ENCODE assay signal across 1 cellular context in the genomic region with DNA sequence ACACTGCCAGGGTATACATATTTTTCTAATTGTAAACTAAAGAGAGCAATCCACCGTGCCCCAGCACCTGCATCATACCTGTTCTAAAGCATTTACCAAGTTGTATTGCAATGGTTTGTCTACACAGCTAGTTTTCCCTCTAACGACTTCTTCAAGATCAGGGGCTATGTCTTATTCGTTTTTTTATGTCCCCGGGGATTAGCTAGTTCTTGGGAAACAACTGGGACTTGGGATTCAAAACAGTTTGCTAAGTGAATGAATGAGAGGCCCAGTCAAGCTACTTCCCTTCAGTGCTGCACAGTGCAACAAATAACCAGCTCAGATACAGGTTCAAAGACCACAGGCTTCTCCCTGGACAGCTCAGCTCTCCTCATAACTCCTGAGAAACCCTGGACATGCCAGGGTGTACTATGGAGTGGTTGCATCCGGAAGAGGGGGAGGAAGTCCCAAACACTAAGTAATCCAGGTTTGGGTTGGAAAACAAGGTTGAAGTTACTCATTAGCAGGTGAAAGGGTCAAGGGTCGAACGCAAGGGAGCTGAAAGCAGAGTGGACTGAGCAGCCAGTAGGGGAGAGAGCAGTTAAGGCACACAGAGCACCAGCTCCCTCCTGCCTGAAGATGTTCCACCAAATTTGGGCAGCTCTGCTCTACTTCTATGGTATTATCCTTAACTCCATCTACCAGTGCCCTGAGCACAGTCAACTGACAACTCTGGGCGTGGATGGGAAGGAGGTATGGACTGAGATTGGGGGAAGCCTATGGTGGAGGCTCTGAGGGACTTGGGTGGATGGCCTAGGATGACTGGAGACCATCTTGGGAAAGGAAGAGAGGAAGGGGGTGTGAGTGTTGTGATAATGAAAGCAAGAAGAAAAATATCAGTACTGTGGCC.
A peak's percentile ranks its signal among the peaks of the same experiment; 100 is the strongest.
TF ChIP-seq lines count a peak whose summit lies in the region.

A gene (plus strand): TSS at position 546 of the 889 bp plus-strand sequence. CDS start 73 bp downstream, at position 619.

TF ChIP-seq in HepG2, 621 proteins besides CTCF, POLR2A, EP300 and RAD21 (continued from another document and continues in another):
- TF ChIP-seq, protein P1, sequence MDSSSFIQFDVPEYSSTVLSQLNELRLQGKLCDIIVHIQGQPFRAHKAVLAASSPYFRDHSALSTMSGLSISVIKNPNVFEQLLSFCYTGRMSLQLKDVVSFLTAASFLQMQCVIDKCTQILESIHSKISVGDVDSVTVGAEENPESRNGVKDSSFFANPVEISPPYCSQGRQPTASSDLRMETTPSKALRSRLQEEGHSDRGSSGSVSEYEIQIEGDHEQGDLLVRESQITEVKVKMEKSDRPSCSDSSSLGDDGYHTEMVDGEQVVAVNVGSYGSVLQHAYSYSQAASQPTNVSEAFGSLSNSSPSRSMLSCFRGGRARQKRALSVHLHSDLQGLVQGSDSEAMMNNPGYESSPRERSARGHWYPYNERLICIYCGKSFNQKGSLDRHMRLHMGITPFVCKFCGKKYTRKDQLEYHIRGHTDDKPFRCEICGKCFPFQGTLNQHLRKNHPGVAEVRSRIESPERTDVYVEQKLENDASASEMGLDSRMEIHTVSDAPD (CRISPR knock-in tag; IDR thresholded peaks at IDR 0.05): peak; percentile 95
- TF ChIP-seq ZNF589 (CRISPR knock-in tag; conservative IDR thresholded peaks at IDR 0.05) (peak; percentile 67), HES4 (CRISPR knock-in tag; IDR thresholded peaks at IDR 0.05; ENCODE audit: borderline replicate concordance) (no peak), BHLHE40 (IDR thresholded peaks at IDR 0.05; ENCODE audit: low read length) (peak; percentile 57; the same call in 1 of the 2 replicates), FOSL2 (CRISPR knock-in tag; IDR thresholded peaks at IDR 0.05) (peak; percentile 83), SRSF4 (IDR thresholded peaks at IDR 0.05; ENCODE audit: low read depth, low read length, poor library complexity, severe bottlenecking) (no peak), CREB1 (IDR thresholded peaks at IDR 0.05) (no peak), CREB1 (CRISPR knock-in tag; IDR thresholded peaks at IDR 0.05) (no peak), ZNF614 (CRISPR knock-in tag; IDR thresholded peaks at IDR 0.05; ENCODE audit: borderline replicate concordance) (peak; percentile 99), HCFC1 (IDR thresholded peaks at IDR 0.05; ENCODE audit: low read depth, low read length) (peak; percentile 46; the same call in 1 of the 2 replicates), TCF12 (IDR thresholded peaks at IDR 0.05) (no peak), TCF12 (CRISPR knock-in tag; IDR thresholded peaks at IDR 0.05) (no peak), HMGA1 (CRISPR knock-in tag; conservative IDR thresholded peaks at IDR 0.05) (no peak), HNRNPH1 (optimal IDR thresholded peaks at IDR 0.05; ENCODE audit: low read depth, low read length) (peak; percentile 80), CHCHD3 (CRISPR knock-in tag; IDR thresholded peaks at IDR 0.05) (no peak), ZNF264 (CRISPR knock-in tag; IDR thresholded peaks at IDR 0.05) (peak; percentile 97), ZNF780A (CRISPR knock-in tag; IDR thresholded peaks at IDR 0.05) (peak; percentile 73), ZNF256 (CRISPR knock-in tag; conservative IDR thresholded peaks at IDR 0.05) (peak; percentile 84; the same call in 1 of the 2 replicates), ZEB1 (IDR thresholded peaks at IDR 0.05; ENCODE audit: insufficient replicate concordance, low read depth) (no peak), SAP130 (CRISPR knock-in tag; IDR thresholded peaks at IDR 0.05; ENCODE audit: low read depth) (peak; percentile 99), AKAP8 (CRISPR knock-in tag; IDR thresholded peaks at IDR 0.05) (0 out of 2 replicates have a peak, but pooled peaks have one; percentile 74), ZNF432 (CRISPR knock-in tag; IDR thresholded peaks at IDR 0.05; ENCODE audit: borderline replicate concordance) (no peak), ZBTB42 (CRISPR knock-in tag; IDR thresholded peaks at IDR 0.05) (0 out of 2 replicates have a peak, but pooled peaks have one; percentile 70), ZFP36 (IDR thresholded peaks at IDR 0.05; ENCODE audit: borderline replicate concordance, low read depth, low read length, partially characterized antibody) (peak; percentile 24), ZNF652 (CRISPR knock-in tag; IDR thresholded peaks at IDR 0.05; ENCODE audit: borderline replicate concordance, low read depth) (peak; percentile 76; the same call in 1 of the 2 replicates), NONO (IDR thresholded peaks at IDR 0.05) (no peak), NONO (CRISPR knock-in tag; conservative IDR thresholded peaks at IDR 0.05) (peak; percentile 96), ZNF572 (CRISPR knock-in tag; IDR thresholded peaks at IDR 0.05) (peak; percentile 98)
- TF ChIP-seq, protein P2, sequence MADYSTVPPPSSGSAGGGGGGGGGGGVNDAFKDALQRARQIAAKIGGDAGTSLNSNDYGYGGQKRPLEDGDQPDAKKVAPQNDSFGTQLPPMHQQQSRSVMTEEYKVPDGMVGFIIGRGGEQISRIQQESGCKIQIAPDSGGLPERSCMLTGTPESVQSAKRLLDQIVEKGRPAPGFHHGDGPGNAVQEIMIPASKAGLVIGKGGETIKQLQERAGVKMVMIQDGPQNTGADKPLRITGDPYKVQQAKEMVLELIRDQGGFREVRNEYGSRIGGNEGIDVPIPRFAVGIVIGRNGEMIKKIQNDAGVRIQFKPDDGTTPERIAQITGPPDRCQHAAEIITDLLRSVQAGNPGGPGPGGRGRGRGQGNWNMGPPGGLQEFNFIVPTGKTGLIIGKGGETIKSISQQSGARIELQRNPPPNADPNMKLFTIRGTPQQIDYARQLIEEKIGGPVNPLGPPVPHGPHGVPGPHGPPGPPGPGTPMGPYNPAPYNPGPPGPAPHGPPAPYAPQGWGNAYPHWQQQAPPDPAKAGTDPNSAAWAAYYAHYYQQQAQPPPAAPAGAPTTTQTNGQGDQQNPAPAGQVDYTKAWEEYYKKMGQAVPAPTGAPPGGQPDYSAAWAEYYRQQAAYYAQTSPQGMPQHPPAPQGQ (CRISPR knock-in tag; IDR thresholded peaks at IDR 0.05; ENCODE audit: borderline replicate concordance): peak; percentile 85
- TF ChIP-seq, protein P3, sequence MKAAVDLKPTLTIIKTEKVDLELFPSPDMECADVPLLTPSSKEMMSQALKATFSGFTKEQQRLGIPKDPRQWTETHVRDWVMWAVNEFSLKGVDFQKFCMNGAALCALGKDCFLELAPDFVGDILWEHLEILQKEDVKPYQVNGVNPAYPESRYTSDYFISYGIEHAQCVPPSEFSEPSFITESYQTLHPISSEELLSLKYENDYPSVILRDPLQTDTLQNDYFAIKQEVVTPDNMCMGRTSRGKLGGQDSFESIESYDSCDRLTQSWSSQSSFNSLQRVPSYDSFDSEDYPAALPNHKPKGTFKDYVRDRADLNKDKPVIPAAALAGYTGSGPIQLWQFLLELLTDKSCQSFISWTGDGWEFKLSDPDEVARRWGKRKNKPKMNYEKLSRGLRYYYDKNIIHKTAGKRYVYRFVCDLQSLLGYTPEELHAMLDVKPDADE (CRISPR knock-in tag; IDR thresholded peaks at IDR 0.05): peak; percentile 57; the same call in 1 of the 2 replicates
- TF ChIP-seq, protein P4, sequence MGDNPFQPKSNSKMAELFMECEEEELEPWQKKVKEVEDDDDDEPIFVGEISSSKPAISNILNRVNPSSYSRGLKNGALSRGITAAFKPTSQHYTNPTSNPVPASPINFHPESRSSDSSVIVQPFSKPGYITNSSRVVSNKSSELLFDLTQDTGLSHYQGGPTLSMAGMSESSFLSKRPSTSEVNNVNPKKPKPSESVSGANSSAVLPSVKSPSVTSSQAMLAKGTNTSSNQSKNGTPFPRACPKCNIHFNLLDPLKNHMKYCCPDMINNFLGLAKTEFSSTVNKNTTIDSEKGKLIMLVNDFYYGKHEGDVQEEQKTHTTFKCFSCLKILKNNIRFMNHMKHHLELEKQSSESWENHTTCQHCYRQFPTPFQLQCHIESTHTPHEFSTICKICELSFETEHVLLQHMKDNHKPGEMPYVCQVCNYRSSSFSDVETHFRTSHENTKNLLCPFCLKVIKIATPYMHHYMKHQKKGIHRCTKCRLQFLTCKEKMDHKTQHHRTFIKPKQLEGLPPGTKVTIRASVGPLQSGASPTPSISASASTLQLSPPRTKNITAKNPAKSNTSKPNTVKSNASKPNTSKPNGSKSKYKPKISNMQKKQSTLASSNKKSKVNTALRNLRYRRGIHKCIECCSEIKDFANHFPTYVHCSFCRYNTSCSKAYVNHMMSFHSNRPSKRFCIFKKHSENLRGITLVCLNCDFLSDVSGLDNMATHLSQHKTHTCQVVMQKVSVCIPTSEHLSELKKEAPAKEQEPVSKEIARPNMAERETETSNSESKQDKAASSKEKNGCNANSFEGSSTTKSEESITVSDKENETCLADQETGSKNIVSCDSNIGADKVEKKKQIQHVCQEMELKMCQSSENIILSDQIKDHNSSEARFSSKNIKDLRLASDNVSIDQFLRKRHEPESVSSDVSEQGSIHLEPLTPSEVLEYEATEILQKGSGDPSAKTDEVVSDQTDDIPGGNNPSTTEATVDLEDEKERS (CRISPR knock-in tag; IDR thresholded peaks at IDR 0.05): peak; percentile 87
- TF ChIP-seq, protein P5, sequence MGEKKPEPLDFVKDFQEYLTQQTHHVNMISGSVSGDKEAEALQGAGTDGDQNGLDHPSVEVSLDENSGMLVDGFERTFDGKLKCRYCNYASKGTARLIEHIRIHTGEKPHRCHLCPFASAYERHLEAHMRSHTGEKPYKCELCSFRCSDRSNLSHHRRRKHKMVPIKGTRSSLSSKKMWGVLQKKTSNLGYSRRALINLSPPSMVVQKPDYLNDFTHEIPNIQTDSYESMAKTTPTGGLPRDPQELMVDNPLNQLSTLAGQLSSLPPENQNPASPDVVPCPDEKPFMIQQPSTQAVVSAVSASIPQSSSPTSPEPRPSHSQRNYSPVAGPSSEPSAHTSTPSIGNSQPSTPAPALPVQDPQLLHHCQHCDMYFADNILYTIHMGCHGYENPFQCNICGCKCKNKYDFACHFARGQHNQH (CRISPR knock-in tag; IDR thresholded peaks at IDR 0.05): peak; percentile 98
- TF ChIP-seq, protein P6, sequence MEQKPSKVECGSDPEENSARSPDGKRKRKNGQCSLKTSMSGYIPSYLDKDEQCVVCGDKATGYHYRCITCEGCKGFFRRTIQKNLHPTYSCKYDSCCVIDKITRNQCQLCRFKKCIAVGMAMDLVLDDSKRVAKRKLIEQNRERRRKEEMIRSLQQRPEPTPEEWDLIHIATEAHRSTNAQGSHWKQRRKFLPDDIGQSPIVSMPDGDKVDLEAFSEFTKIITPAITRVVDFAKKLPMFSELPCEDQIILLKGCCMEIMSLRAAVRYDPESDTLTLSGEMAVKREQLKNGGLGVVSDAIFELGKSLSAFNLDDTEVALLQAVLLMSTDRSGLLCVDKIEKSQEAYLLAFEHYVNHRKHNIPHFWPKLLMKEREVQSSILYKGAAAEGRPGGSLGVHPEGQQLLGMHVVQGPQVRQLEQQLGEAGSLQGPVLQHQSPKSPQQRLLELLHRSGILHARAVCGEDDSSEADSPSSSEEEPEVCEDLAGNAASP (CRISPR knock-in tag; IDR thresholded peaks at IDR 0.05; ENCODE audit: borderline replicate concordance): peak; percentile 80; the same call in 1 of the 2 replicates
- TF ChIP-seq, protein P7, sequence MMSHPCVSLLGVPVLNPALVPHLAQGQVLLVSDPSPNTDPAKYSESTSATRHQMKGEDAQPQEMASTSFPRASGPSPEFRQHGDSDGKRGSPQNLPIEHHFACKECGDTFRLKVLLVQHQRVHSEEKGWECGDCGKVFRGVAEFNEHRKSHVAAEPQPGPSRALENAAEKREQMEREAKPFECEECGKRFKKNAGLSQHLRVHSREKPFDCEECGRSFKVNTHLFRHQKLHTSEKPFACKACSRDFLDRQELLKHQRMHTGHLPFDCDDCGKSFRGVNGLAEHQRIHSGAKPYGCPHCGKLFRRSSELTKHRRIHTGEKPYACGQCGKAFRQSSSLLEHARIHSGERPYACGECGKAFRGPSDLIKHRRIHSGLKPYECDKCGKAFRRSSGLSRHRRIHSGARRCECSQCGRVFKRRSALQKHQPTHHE (CRISPR knock-in tag; IDR thresholded peaks at IDR 0.05; ENCODE audit: borderline replicate concordance): peak; percentile 97
- TF ChIP-seq, protein P8, sequence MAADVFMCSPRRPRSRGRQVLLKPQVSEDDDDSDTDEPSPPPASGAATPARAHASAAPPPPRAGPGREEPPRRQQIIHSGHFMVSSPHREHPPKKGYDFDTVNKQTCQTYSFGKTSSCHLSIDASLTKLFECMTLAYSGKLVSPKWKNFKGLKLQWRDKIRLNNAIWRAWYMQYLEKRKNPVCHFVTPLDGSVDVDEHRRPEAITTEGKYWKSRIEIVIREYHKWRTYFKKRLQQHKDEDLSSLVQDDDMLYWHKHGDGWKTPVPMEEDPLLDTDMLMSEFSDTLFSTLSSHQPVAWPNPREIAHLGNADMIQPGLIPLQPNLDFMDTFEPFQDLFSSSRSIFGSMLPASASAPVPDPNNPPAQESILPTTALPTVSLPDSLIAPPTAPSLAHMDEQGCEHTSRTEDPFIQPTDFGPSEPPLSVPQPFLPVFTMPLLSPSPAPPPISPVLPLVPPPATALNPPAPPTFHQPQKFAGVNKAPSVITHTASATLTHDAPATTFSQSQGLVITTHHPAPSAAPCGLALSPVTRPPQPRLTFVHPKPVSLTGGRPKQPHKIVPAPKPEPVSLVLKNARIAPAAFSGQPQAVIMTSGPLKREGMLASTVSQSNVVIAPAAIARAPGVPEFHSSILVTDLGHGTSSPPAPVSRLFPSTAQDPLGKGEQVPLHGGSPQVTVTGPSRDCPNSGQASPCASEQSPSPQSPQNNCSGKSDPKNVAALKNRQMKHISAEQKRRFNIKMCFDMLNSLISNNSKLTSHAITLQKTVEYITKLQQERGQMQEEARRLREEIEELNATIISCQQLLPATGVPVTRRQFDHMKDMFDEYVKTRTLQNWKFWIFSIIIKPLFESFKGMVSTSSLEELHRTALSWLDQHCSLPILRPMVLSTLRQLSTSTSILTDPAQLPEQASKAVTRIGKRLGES (CRISPR knock-in tag; IDR thresholded peaks at IDR 0.05; ENCODE audit: borderline replicate concordance): peak; percentile 62; the same call in 1 of the 2 replicates
- TF ChIP-seq, protein P9, sequence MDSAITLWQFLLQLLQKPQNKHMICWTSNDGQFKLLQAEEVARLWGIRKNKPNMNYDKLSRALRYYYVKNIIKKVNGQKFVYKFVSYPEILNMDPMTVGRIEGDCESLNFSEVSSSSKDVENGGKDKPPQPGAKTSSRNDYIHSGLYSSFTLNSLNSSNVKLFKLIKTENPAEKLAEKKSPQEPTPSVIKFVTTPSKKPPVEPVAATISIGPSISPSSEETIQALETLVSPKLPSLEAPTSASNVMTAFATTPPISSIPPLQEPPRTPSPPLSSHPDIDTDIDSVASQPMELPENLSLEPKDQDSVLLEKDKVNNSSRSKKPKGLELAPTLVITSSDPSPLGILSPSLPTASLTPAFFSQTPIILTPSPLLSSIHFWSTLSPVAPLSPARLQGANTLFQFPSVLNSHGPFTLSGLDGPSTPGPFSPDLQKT (CRISPR knock-in tag; IDR thresholded peaks at IDR 0.05; ENCODE audit: borderline replicate concordance): no peak
- TF ChIP-seq, protein P10, sequence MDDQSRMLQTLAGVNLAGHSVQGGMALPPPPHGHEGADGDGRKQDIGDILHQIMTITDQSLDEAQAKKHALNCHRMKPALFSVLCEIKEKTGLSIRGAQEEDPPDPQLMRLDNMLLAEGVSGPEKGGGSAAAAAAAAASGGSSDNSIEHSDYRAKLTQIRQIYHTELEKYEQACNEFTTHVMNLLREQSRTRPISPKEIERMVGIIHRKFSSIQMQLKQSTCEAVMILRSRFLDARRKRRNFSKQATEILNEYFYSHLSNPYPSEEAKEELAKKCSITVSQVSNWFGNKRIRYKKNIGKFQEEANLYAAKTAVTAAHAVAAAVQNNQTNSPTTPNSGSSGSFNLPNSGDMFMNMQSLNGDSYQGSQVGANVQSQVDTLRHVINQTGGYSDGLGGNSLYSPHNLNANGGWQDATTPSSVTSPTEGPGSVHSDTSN (CRISPR knock-in tag; IDR thresholded peaks at IDR 0.05; ENCODE audit: borderline replicate concordance): no peak
- TF ChIP-seq, protein P11, sequence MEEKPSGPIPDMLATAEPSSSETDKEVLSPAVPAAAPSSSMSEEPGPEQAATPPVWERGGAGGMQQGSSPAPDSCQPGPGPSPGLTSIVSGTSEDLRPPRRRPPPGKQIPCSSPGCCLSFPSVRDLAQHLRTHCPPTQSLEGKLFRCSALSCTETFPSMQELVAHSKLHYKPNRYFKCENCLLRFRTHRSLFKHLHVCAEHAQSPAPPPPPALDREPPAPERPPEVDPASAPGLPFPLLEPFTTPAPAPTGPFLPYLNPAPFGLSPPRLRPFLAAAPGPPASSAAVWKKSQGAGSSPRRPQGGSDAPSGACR (CRISPR knock-in tag; IDR thresholded peaks at IDR 0.05): peak; percentile 75; the same call in 1 of the 2 replicates
